Comparison of ENCODE assay signal across 23 cellular contexts in genomic region chr14:79098324-79098723, GRCh38.
A peak's percentile ranks its signal among the peaks of the same experiment; 100 is the strongest.
DNase-seq lines count a peak whose midpoint lies in the region; ATAC-seq, FAIRE-seq and TF ChIP-seq lines count a peak whose summit lies in the region.
"Had no signal": no experiment of that assay in that cellular context is flagged by ENCODE, and none has a peak within 500 bp of the region (broad histone marks: within the 10 kb centered on the region; RNA-seq: fewer than 3 reads in every experiment).

No MANE protein-coding gene starts in this region.

- H3K9me3 ChIP-seq in SK-N-SH (no peaks in the 10 kb centered on the region), astrocyte (ENCODE audit: insufficient read depth, low read depth, low read length) (no peaks in the 10 kb centered on the region), mesodermal cell (ENCODE audit: control insufficient read depth, low read length) (no peaks in the 10 kb centered on the region)
- H3K9me3 ChIP-seq: A549; BE2C; BLaER1 treated with 17β-estradiol and CSF1 and Interleukin-3, amounts not matched to agents 10 nM and 100 nM had no signal

- H3K4me3 Mint-ChIP-seq in astrocyte (ENCODE audit: unreplicated experiment): no peak overlapping the region
- H3K4me3 Mint-ChIP-seq: CD4-positive, alpha-beta memory T cell had no signal

- H3K9me3 Mint-ChIP-seq in astrocyte (ENCODE audit: unreplicated experiment): no peaks in the 10 kb centered on the region

- H3K4me1 ChIP-seq in SK-N-SH (ENCODE audit: control insufficient read depth in 1 of 2, insufficient read depth in 2 of 2, low read depth in 1 of 2, low read length in 1 of 2): no peaks in the 10 kb centered on the region
- no peaks in the 10 kb centered on the region for H3K4me1 ChIP-seq in astrocyte (ENCODE audit: insufficient read depth, low read length)
- H3K4me1 ChIP-seq in mesodermal cell (ENCODE audit: control insufficient read depth, insufficient read depth, low read length, poor library complexity, severe bottlenecking): peaks cover 3% of the 10 kb centered on the region
- H3K4me1 ChIP-seq: A549, BE2C had no signal

- H2AFZ ChIP-seq in SK-N-SH (ENCODE audit: low read depth) (peak overlapping the region; percentile 37), astrocyte (ENCODE audit: low read depth, low read length) (no peak overlapping the region)
- H2AFZ ChIP-seq: GM23248 had no signal

- H3K4me1 Mint-ChIP-seq in astrocyte (ENCODE audit: low read depth, unreplicated experiment): peaks cover 12% of the 10 kb centered on the region
- H3K4me1 Mint-ChIP-seq: CD4-positive, alpha-beta memory T cell had no signal

- no peaks in the 10 kb centered on the region for H3K27me3 ChIP-seq in SK-N-SH (ENCODE audit: insufficient read depth)
- H3K27me3 ChIP-seq in astrocyte (ENCODE audit: insufficient read depth, low read length): no peaks in the 10 kb centered on the region
- H3K27me3 ChIP-seq: BE2C; BLaER1 treated with 17β-estradiol and CSF1 and Interleukin-3, amounts not matched to agents 10 nM and 100 nM had no signal

- peak overlapping the region; percentile 41 for H3K27ac Mint-ChIP-seq in astrocyte (ENCODE audit: unreplicated experiment)
- H3K27ac Mint-ChIP-seq: CD4-positive, alpha-beta memory T cell had no signal

- no peaks in the 10 kb centered on the region for H3K79me2 ChIP-seq in SK-N-SH (ENCODE audit: insufficient read depth)
- no peaks in the 10 kb centered on the region for H3K79me2 ChIP-seq in astrocyte (ENCODE audit: insufficient read depth, low read length)

- H3K9me2 ChIP-seq in SK-N-SH: no peaks in the 10 kb centered on the region

- TF ChIP-seq EP300 in SK-N-SH (IDR thresholded peaks at IDR 0.05; ENCODE audit: borderline replicate concordance in 1 of 2, low read depth in 1 of 2, low read length in 1 of 2): no peak

- no peaks in the 10 kb centered on the region for H3F3A ChIP-seq in SK-N-SH (replicated peaks; ENCODE audit: insufficient read depth)

- H3K4me3 ChIP-seq in SK-N-SH (ENCODE audit: low read depth in 2 of 2, low read length in 1 of 2) (no peak overlapping the region), astrocyte (ENCODE audit: insufficient read depth, low read depth, low read length) (no peak overlapping the region), mesodermal cell (ENCODE audit: extremely low read depth, insufficient read depth, low read length, poor library complexity, severe bottlenecking) (no peak overlapping the region)
- H3K4me3 ChIP-seq: A549; BLaER1 treated with 17β-estradiol and CSF1 and Interleukin-3, amounts not matched to agents 10 nM and 100 nM; GM12878; GM23248 had no signal

- TF ChIP-seq CTCF in SK-N-SH (IDR thresholded peaks at IDR 0.05) (no peak), astrocyte (IDR thresholded peaks at IDR 0.05; ENCODE audit: insufficient read depth, low read depth, low read length) (no peak)

- H4K20me1 ChIP-seq in SK-N-SH (ENCODE audit: insufficient read depth) (no peaks in the 10 kb centered on the region), astrocyte (ENCODE audit: insufficient read depth, low read length) (no peaks in the 10 kb centered on the region)
- H4K20me1 ChIP-seq: BLaER1 treated with 17β-estradiol and CSF1 and Interleukin-3, amounts not matched to agents 10 nM and 100 nM had no signal

- H3K36me3 Mint-ChIP-seq in astrocyte (ENCODE audit: low read depth, unreplicated experiment): no peaks in the 10 kb centered on the region
- H3K36me3 Mint-ChIP-seq: CD4-positive, alpha-beta memory T cell had no signal

- H3K9ac ChIP-seq in SK-N-SH: no peak overlapping the region
- H3K9ac ChIP-seq in astrocyte (ENCODE audit: low read length): no peak overlapping the region
- H3K9ac ChIP-seq: BLaER1 treated with 17β-estradiol and CSF1 and Interleukin-3, amounts not matched to agents 10 nM and 100 nM; GM23248 had no signal

- H3K27ac ChIP-seq in SK-N-SH (ENCODE audit: low read depth in 2 of 2, low read length in 1 of 2) (peak overlapping the region in 1 of 2 experiments; percentile 32; a peak in 1 of 4 replicates), astrocyte (ENCODE audit: low read depth, low read length) (no peak overlapping the region), mesodermal cell (ENCODE audit: low read depth, low read length, severe bottlenecking) (peak overlapping the region; percentile 65)
- H3K27ac ChIP-seq: A549; BLaER1 treated with 17β-estradiol and CSF1 and Interleukin-3, amounts not matched to agents 10 nM and 100 nM; GM23248 had no signal

- no peak for TF ChIP-seq RAD21 in SK-N-SH (IDR thresholded peaks at IDR 0.05; ENCODE audit: low read length)

- DNase-seq in SK-N-SH (no peak), astrocyte (ENCODE audit: low read depth) (no peak), NCI-H510A (lab: John Stamatoyannopoulos, UW) (no peak), NOMO-1 treated with dmso at 0.1 percent for 144 hours (lab: John Stamatoyannopoulos, UW; ENCODE audit: unreplicated experiment) (no peak)
- no peak for DNase-seq in activated T-cell treated with anti-CD3 and anti-CD28 coated beads, Interleukin-2, amount 50 U/mL, for 48 hours
- DNase-seq: 8988T; ACHN; AML-193; BE2C; CD4-positive, alpha-beta memory T cell; COR-L47; DMS153; DND-41; GDM1; GM23248; H7 had no signal

- ATAC-seq in SK-N-SH treated with all-trans-retinoic acid at 6 μM for 48 hours: no peak
- ATAC-seq: A549, GM12878 had no signal

- FAIRE-seq in astrocyte (lab: Jason Lieb, UNC): no peak
- FAIRE-seq: A549, GM12878, GM19239, H1 had no signal

- POLR2A ChIA-PET in SK-N-SH (lab: Yijun Ruan, JAX): no interaction called here

- WGBS in SK-N-SH (ENCODE audit: low lambda C conversion rate): 56% methylated on average over 3 of the region's 3 CpGs
- WGBS in mesodermal cell (ENCODE audit: insufficient coverage in 2 of 2), 2 experiments: 86% methylated on average over 2 of the region's 3 CpGs; no CpG with 5 or more reads in 1 of the 2 experiments

- CTCF ChIA-PET in SK-N-SH (lab: Yijun Ruan, JAX): no interaction called here

- no peaks in the 10 kb centered on the region for H3K27me3 Mint-ChIP-seq in astrocyte (ENCODE audit: low read depth, unreplicated experiment)
- H3K27me3 Mint-ChIP-seq: CD4-positive, alpha-beta memory T cell had no signal

- H3K4me2 ChIP-seq in SK-N-SH (no peak overlapping the region), astrocyte (ENCODE audit: low read length) (no peak overlapping the region)
- H3K4me2 ChIP-seq: A549 had no signal

- no peaks in the 10 kb centered on the region for H3K36me3 ChIP-seq in SK-N-SH (replicated peaks in 1 of 2; ENCODE audit: control insufficient read depth in 1 of 2, insufficient read depth in 2 of 2, low read length in 1 of 2)
- H3K36me3 ChIP-seq in astrocyte (ENCODE audit: insufficient read depth, low read length): no peaks in the 10 kb centered on the region
- H3K36me3 ChIP-seq in mesodermal cell (ENCODE audit: control insufficient read depth, insufficient read depth, low read length): no peaks in the 10 kb centered on the region
- H3K36me3 ChIP-seq: BE2C; BLaER1 treated with 17β-estradiol and CSF1 and Interleukin-3, amounts not matched to agents 10 nM and 100 nM had no signal

TF ChIP-seq in SK-N-SH, 30 proteins besides CTCF, POLR2A, EP300 and RAD21 (continues in another document):
- TF ChIP-seq MEF2A (IDR thresholded peaks at IDR 0.05; ENCODE audit: borderline replicate concordance, low read depth) (no peak), TCF12 (IDR thresholded peaks at IDR 0.05) (no peak), IRF3 (IDR thresholded peaks at IDR 0.05; ENCODE audit: low read depth, low read length) (no peak), POLR2AphosphoS5 (IDR thresholded peaks at IDR 0.05; ENCODE audit: low read depth, low read length) (no peak), PBX3 (IDR thresholded peaks at IDR 0.05) (no peak)

TF ChIP-seq in SK-N-SH treated with all-trans-retinoic acid at 6 μM for 48 hours, 23 proteins besides CTCF, POLR2A, EP300 and RAD21:
- TF ChIP-seq ISL1 (CRISPR knock-in tag; IDR thresholded peaks at IDR 0.05): no peak
- no peak for TF ChIP-seq ESRRG (CRISPR knock-in tag; IDR thresholded peaks at IDR 0.05)
- no peak for TF ChIP-seq PATZ1 (CRISPR knock-in tag; IDR thresholded peaks at IDR 0.05; ENCODE audit: borderline replicate concordance)
- no peak for TF ChIP-seq CSRNP3 (CRISPR knock-in tag; IDR thresholded peaks at IDR 0.05)
- TF ChIP-seq OSR1 (CRISPR knock-in tag; IDR thresholded peaks at IDR 0.05): no peak
- no peak for TF ChIP-seq ZNF8 (CRISPR knock-in tag; IDR thresholded peaks at IDR 0.05)
- no peak for TF ChIP-seq ZNF565 (CRISPR knock-in tag; conservative IDR thresholded peaks at IDR 0.05; ENCODE audit: low read depth)
- TF ChIP-seq ARNTL (CRISPR knock-in tag; IDR thresholded peaks at IDR 0.05; ENCODE audit: borderline replicate concordance, low read depth): no peak
